Comparison of ENCODE assay signal across 21 cellular contexts in genomic region chr6:77474973-77475372, GRCh38. TPM values are rescaled to one million over a fixed set of nuclear protein-coding genes. Genes with fewer than 3 reads are reported as not detected.
A peak's percentile ranks its signal among the peaks of the same experiment; 100 is the strongest.
DNase-seq lines count a peak whose midpoint lies in the region; ATAC-seq, FAIRE-seq and TF ChIP-seq lines count a peak whose summit lies in the region.
"Had no signal": no experiment of that assay in that cellular context is flagged by ENCODE, and none has a peak within 500 bp of the region (broad histone marks: within the 10 kb centered on the region; RNA-seq: fewer than 3 reads in every experiment).

No MANE protein-coding gene starts in this region.

- no peaks in the 10 kb centered on the region for H3K27me3 Mint-ChIP-seq in stimulated activated naive CD8-positive, alpha-beta T cell treated with anti-CD3 and anti-CD28 coated beads, Interleukin-15, Interleukin-2, amounts not matched to agents 100 ng/mL and 50 ng/mL, for 24 hours
- H3K27me3 Mint-ChIP-seq in stimulated activated naive CD8-positive, alpha-beta T cell treated with anti-CD3 and anti-CD28 coated beads, Interleukin-15, amount 100 ng/mL, for 72 hours: peaks cover 2% of the 10 kb centered on the region
- H3K27me3 Mint-ChIP-seq: B cell had no signal

- H3K4me1 ChIP-seq in MM.1S (ENCODE audit: low read length) (0 out of 2 replicates have a peak, but pooled peaks cover 3% of the 10 kb centered on the region), kidney (ENCODE audit: control insufficient read depth in 1 of 2, insufficient read depth in 1 of 2, low read depth in 1 of 2, low read length in 2 of 2) (no peaks in the 10 kb centered on the region)
- H3K4me1 ChIP-seq: SJCRH30 had no signal

- H3K9me3 Mint-ChIP-seq in stimulated activated naive CD8-positive, alpha-beta T cell treated with anti-CD3 and anti-CD28 coated beads, Interleukin-15, Interleukin-2, amounts not matched to agents 100 ng/mL and 50 ng/mL, for 24 hours: peaks cover 6% of the 10 kb centered on the region
- peaks cover 0 to 11% of the 10 kb centered on the region in 2 donors for H3K9me3 Mint-ChIP-seq in stimulated activated naive CD8-positive, alpha-beta T cell treated with anti-CD3 and anti-CD28 coated beads, Interleukin-15, amount 100 ng/mL, for 72 hours

- intact Hi-C loops in kidney (cut with DNase I): no loop called here

- H4K20me1 ChIP-seq in MM.1S (ENCODE audit: insufficient read depth, low read length): no peaks in the 10 kb centered on the region

- TF ChIP-seq CTCF in MM.1S (IDR thresholded peaks at IDR 0.05; ENCODE audit: low read length) (no peak), kidney (IDR thresholded peaks at IDR 0.05; ENCODE audit: borderline replicate concordance, extremely low read depth, insufficient read depth) (no peak)

- H3K27ac Mint-ChIP-seq in stimulated activated naive CD8-positive, alpha-beta T cell treated with anti-CD3 and anti-CD28 coated beads, Interleukin-15, Interleukin-2, amounts not matched to agents 100 ng/mL and 50 ng/mL, for 24 hours: no peak overlapping the region
- H3K27ac Mint-ChIP-seq in stimulated activated naive CD8-positive, alpha-beta T cell treated with anti-CD3 and anti-CD28 coated beads, Interleukin-15, amount 100 ng/mL, for 72 hours: no peak overlapping the region
- H3K27ac Mint-ChIP-seq: B cell had no signal

- peak overlapping the region; percentile 60; the same call in 1 of the 2 replicates for H3K4me2 ChIP-seq in MM.1S (ENCODE audit: low read depth, low read length)

- peaks cover 9% of the 10 kb centered on the region for H3K4me1 Mint-ChIP-seq in stimulated activated naive CD8-positive, alpha-beta T cell treated with anti-CD3 and anti-CD28 coated beads, Interleukin-15, Interleukin-2, amounts not matched to agents 100 ng/mL and 50 ng/mL, for 24 hours (ENCODE audit: low read depth)
- peaks cover 11% of the 10 kb centered on the region for H3K4me1 Mint-ChIP-seq in stimulated activated naive CD8-positive, alpha-beta T cell treated with anti-CD3 and anti-CD28 coated beads, Interleukin-15, amount 100 ng/mL, for 72 hours

- no peaks in the 10 kb centered on the region for H3K36me3 ChIP-seq in MM.1S (replicated peaks; ENCODE audit: insufficient read depth, low read length)
- no peaks in the 10 kb centered on the region for H3K36me3 ChIP-seq in kidney (ENCODE audit: control insufficient read depth in 1 of 2, insufficient read depth in 2 of 2, low read length in 2 of 2)
- H3K36me3 ChIP-seq: SJCRH30 had no signal

- no peaks in the 10 kb centered on the region for H3K27me3 ChIP-seq in MM.1S (replicated peaks; ENCODE audit: insufficient read depth, low read length)
- H3K27me3 ChIP-seq: SJCRH30 had no signal

- H2AFZ ChIP-seq in MM.1S (ENCODE audit: low read length): peak overlapping the region; percentile 78

- peak overlapping the region; percentile 54 for H3K4me3 ChIP-seq in MM.1S (ENCODE audit: low read length)
- no peak overlapping the region for H3K4me3 ChIP-seq in kidney (ENCODE audit: low read length in 2 of 2)

- no peak for FAIRE-seq in kidney (lab: Jason Lieb, UNC)
- FAIRE-seq: HepG2 had no signal

- H3K27ac ChIP-seq in MM.1S (ENCODE audit: low read length): peak overlapping the region; percentile 49; the same call in 1 of the 2 replicates
- no peak overlapping the region for H3K27ac ChIP-seq in kidney (ENCODE audit: low read depth in 2 of 2, low read length in 2 of 2)
- no peak overlapping the region for H3K27ac ChIP-seq in substantia nigra (ENCODE audit: low read depth, low read length, poor library complexity, severe bottlenecking)
- H3K27ac ChIP-seq: SJCRH30 had no signal

- DNase-seq in stimulated activated naive CD8-positive, alpha-beta T cell treated with anti-CD3 and anti-CD28 coated beads, Interleukin-15, amount 100 ng/mL, for 72 hours: no peak
- no peak for DNase-seq in MM.1S
- DNase-seq in kidney: peak; percentile 46
- DNase-seq in substantia nigra (lab: John Stamatoyannopoulos, UW): no peak
- DNase-seq in cerebellum (ENCODE audit: low spot score): no peak
- DNase-seq: DMS153, GDM1, GOT3, KBM-7, NCI-H1417, NCI-H187, NCI-H2107, NCI-H510A treated with DMSO at 0.1 percent for 48 hours, NCI-H82, SJCRH30 had no signal

- H3K79me2 ChIP-seq in MM.1S (ENCODE audit: low read length): no peaks in the 10 kb centered on the region

- peak overlapping the region; percentile 7 for H3K4me3 Mint-ChIP-seq in stimulated activated naive CD8-positive, alpha-beta T cell treated with anti-CD3 and anti-CD28 coated beads, Interleukin-15, Interleukin-2, amounts not matched to agents 100 ng/mL and 50 ng/mL, for 24 hours
- no peak overlapping the region for H3K4me3 Mint-ChIP-seq in stimulated activated naive CD8-positive, alpha-beta T cell treated with anti-CD3 and anti-CD28 coated beads, Interleukin-15, amount 100 ng/mL, for 72 hours

- H3K9me3 ChIP-seq in MM.1S (replicated peaks; ENCODE audit: insufficient read depth, low read length) (no peaks in the 10 kb centered on the region), kidney (ENCODE audit: control insufficient read depth in 1 of 2, low read length in 2 of 2) (no peaks in the 10 kb centered on the region)
- H3K9me3 ChIP-seq: SJCRH30 had no signal

- no peak for ATAC-seq in stimulated activated naive CD8-positive, alpha-beta T cell treated with anti-CD3 and anti-CD28 coated beads, Interleukin-15, amount 100 ng/mL, for 72 hours
- ATAC-seq in HG03175 (IDR thresholded peaks at IDR 0.05; ENCODE audit: unreplicated experiment): no peak
- ATAC-seq: Panc1 had no signal

- H3K9me2 ChIP-seq in MM.1S (replicated peaks; ENCODE audit: insufficient read depth, low read length): no peaks in the 10 kb centered on the region

- H3K36me3 Mint-ChIP-seq in stimulated activated naive CD8-positive, alpha-beta T cell treated with anti-CD3 and anti-CD28 coated beads, Interleukin-15, Interleukin-2, amounts not matched to agents 100 ng/mL and 50 ng/mL, for 24 hours (ENCODE audit: low read depth): no peaks in the 10 kb centered on the region

- no peaks in the 10 kb centered on the region; the same call in 1 of the 2 replicates for H3F3A ChIP-seq in MM.1S (ENCODE audit: insufficient read depth, low read length)

- H3K9ac ChIP-seq in MM.1S (ENCODE audit: low read length): no peak overlapping the region
- H3K9ac ChIP-seq in kidney (ENCODE audit: low read length in 2 of 2): no peak overlapping the region

RNA-seq across cellular contexts. Expression of gene HTR1B, which starts 11.7 kb away (rescaled TPM):
- 1.9 TPM for total RNA-seq in kidney
- polyA plus RNA-seq in kidney (ENCODE audit: insufficient read depth, low read depth, low replicate concordance): 0.26 TPM
- 2.3 TPM for total RNA-seq in cerebellum
- total RNA-seq: B cell, Daoy, HepG2, SJCRH30 had no signal
- polyA plus RNA-seq: HepG2 had no signal
